9 cellular contexts compared by ENCODE assay signal in the genomic region with DNA sequence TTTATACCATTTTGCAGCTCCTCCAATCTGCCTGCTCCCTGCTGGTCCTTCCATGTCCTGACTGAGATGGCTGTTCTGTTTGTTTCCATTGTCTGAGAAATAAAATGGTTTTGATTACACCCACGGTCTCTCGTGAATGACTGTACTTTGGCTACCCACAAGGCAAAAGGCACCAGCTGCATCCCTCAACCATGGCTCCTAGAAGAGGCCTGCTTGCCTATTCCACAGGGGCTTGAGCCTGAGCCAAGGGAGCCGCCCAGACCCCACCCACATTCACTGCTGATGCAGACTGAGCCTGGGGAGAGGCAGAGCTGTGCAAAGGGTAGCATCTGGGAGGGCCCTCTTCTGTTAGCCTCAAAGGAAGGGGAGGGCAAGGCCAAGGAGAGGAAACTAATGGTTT. TPM values are rescaled to one million over a fixed set of nuclear protein-coding genes. Genes with fewer than 3 reads are reported as not detected.
DNase-seq lines count a peak whose midpoint lies in the region; ATAC-seq and TF ChIP-seq lines count a peak whose summit lies in the region.
"Had no signal": no experiment of that assay in that cellular context is flagged by ENCODE, and none has a peak within 500 bp of the region (broad histone marks: within the 10 kb centered on the region; RNA-seq: fewer than 3 reads in every experiment).

No MANE protein-coding gene starts in this region.

- H3K4me1 Mint-ChIP-seq in neural progenitor cell: peaks cover 35% of the 10 kb centered on the region

- H3K27me3 Mint-ChIP-seq in neural progenitor cell (ENCODE audit: insufficient read depth, low read depth): no peaks in the 10 kb centered on the region

- no peaks in the 10 kb centered on the region for H3K36me3 Mint-ChIP-seq in neural progenitor cell

- H3K4me3 Mint-ChIP-seq in neural progenitor cell: no peak overlapping the region

- no peak overlapping the region for H3K27ac Mint-ChIP-seq in neural progenitor cell

- H3F3A ChIP-seq in neural progenitor cell (ENCODE audit: low read depth): peaks cover 27% of the 10 kb centered on the region

- no peak for TF ChIP-seq POLR2A in body of pancreas (IDR thresholded peaks at IDR 0.05)

- H3K36me3 ChIP-seq in adipocyte (ENCODE audit: control insufficient read depth, insufficient read depth, low read length, severe bottlenecking) (no peaks in the 10 kb centered on the region), neural progenitor cell (no peaks in the 10 kb centered on the region), body of pancreas (replicated peaks in 1 of 2; ENCODE audit: insufficient read depth in 1 of 2, low read depth in 2 of 2) (no peaks in the 10 kb centered on the region)

- ATAC-seq in HG03571 (IDR thresholded peaks at IDR 0.05; ENCODE audit: unreplicated experiment) (no peak), body of pancreas (no peak)
- ATAC-seq: psoas muscle had no signal

- 67 to 69% methylated on average over 3 of the region's 3 CpGs for WGBS in body of pancreas, 2 donors

- H3K27ac ChIP-seq in neural progenitor cell (no peak overlapping the region), body of pancreas (no peak overlapping the region)
- H3K27ac ChIP-seq: psoas muscle had no signal

- intact Hi-C loops in body of pancreas (cut with DNase I): no loop called here

- H3K79me2 ChIP-seq in neural progenitor cell (ENCODE audit: low read depth): no peaks in the 10 kb centered on the region

- no peaks in the 10 kb centered on the region for H3K9me3 Mint-ChIP-seq in neural progenitor cell

- H3K4me1 ChIP-seq in adipocyte (ENCODE audit: control insufficient read depth, insufficient read depth, low read length): peaks cover 49% of the 10 kb centered on the region
- H3K4me1 ChIP-seq in neural progenitor cell: peaks cover 43% of the 10 kb centered on the region
- H3K4me1 ChIP-seq in body of pancreas: no peaks in the 10 kb centered on the region

- H3K4me3 ChIP-seq in adipocyte (ENCODE audit: low read length) (no peak overlapping the region), neural progenitor cell (no peak overlapping the region), body of pancreas (no peak overlapping the region)
- H3K4me3 ChIP-seq: psoas muscle had no signal

- peak overlapping the region; percentile 65 for H3K4me2 ChIP-seq in neural progenitor cell

- H3K9me3 ChIP-seq in adipocyte (ENCODE audit: control insufficient read depth, low read length) (no peaks in the 10 kb centered on the region), neural progenitor cell (ENCODE audit: low read depth) (no peaks in the 10 kb centered on the region), body of pancreas (no peaks in the 10 kb centered on the region)
- H3K9me3 ChIP-seq: psoas muscle had no signal

- H3K27me3 ChIP-seq in adipocyte (replicated peaks; ENCODE audit: control insufficient read depth, insufficient read depth, low read length) (no peaks in the 10 kb centered on the region), neural progenitor cell (no peaks in the 10 kb centered on the region), body of pancreas (no peaks in the 10 kb centered on the region)

- TF ChIP-seq CTCF in neural progenitor cell (IDR thresholded peaks at IDR 0.05) (no peak), body of pancreas (IDR thresholded peaks at IDR 0.05) (no peak)

- H2AFZ ChIP-seq in neural progenitor cell (replicated peaks): no peak overlapping the region

- H4K20me1 ChIP-seq in neural progenitor cell (ENCODE audit: low read depth): no peaks in the 10 kb centered on the region

- DNase-seq in NCI-H2107 treated with DMSO at 0.1 percent for 48 hours (lab: John Stamatoyannopoulos, UW; ENCODE audit: unreplicated experiment) (peak; percentile 59), NCI-H2107 (lab: John Stamatoyannopoulos, UW) (no peak), NCI-H1092 (lab: John Stamatoyannopoulos, UW) (peak; percentile 19), adipocyte (ENCODE audit: low read depth) (peak; percentile 34), neural progenitor cell (ENCODE audit: low spot score) (no peak), SIG-M5 treated with dmso at 0.1 percent for 504 hours (lab: John Stamatoyannopoulos, UW; ENCODE audit: unreplicated experiment) (no peak), body of pancreas (no peak)
- DNase-seq: psoas muscle had no signal

- H3K9ac ChIP-seq in adipocyte (ENCODE audit: low read length): no peak overlapping the region
- H3K9ac ChIP-seq in neural progenitor cell: no peak overlapping the region

RNA-seq across cellular contexts. Expression of a gene that starts 31.1 kb away (rescaled TPM):
- total RNA-seq in neural progenitor cell (ENCODE audit: low replicate concordance) (0.26 and 0.46 TPM in 2 replicates), body of pancreas (1 to 10 TPM in 1 of 2 donors, under 1 TPM in 1; 0.52 to 2.6 TPM)
- total RNA-seq: psoas muscle had no signal

Comparison
In these comparisons a context has a peak if more than half of its experiments do, and no peak if none do; other contexts are left out.
1. DNase-seq: peak in NCI-H2107 treated with DMSO at 0.1 percent for 48 hours (single experiment), NCI-H1092 (single experiment) and adipocyte (single experiment); none in NCI-H2107 (single experiment), neural progenitor cell (single experiment), SIG-M5 treated with dmso at 0.1 percent for 504 hours (single experiment) and body of pancreas (0 of 4).